29 cellular contexts compared by ENCODE assay signal in the genomic region with DNA sequence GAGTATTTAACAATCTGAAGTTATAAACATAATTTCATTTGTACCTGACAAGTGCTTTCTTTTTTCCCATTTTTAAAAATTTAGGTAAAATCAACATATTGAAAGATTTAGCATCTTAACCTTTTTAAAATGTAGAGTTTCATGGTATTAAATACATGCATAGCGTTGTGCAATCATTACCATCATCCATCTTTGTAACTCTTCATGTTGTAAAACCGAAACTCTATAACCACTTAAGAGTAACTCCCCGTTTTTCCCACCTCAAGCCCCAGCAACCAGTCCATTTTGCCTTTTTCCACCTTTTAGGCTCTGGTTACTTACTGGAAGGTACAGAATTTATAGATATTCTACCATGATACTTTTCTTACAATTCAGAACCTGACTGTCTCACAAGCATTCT.
"Had no signal": no experiment of that assay in that cellular context is flagged by ENCODE, and none has a peak within 500 bp of the region (broad histone marks: within the 10 kb centered on the region; RNA-seq: fewer than 3 reads in every experiment).

No MANE protein-coding gene starts in this region.

- H3K4me3 ChIP-seq: MG63, PC-9 had no signal

- FAIRE-seq: RCC 7860 had no signal

- H3K4me2 ChIP-seq: PC-9 had no signal

- H3K4me3 Mint-ChIP-seq: activated CD4-positive, alpha-beta memory T cell treated with anti-CD3 and anti-CD28 coated beads, Interleukin-2, amount 10 ng/mL, durations not matched to agents 7 days and 5 days; activated CD8-positive, alpha-beta memory T cell treated with anti-CD3 and anti-CD28 coated beads, Interleukin-2, amount 10 ng/mL, durations not matched to agents 7 days and 5 days; activated naive CD8-positive, alpha-beta T cell treated with anti-CD3 and anti-CD28 coated beads for 36 hours had no signal

- H3K4me1 Mint-ChIP-seq: activated CD4-positive, alpha-beta memory T cell treated with anti-CD3 and anti-CD28 coated beads, Interleukin-2, amount 10 ng/mL, durations not matched to agents 7 days and 5 days; activated CD8-positive, alpha-beta memory T cell treated with anti-CD3 and anti-CD28 coated beads, Interleukin-2, amount 10 ng/mL, durations not matched to agents 7 days and 5 days; activated naive CD8-positive, alpha-beta T cell treated with anti-CD3 and anti-CD28 coated beads for 36 hours had no signal

- H3K9me3 Mint-ChIP-seq: activated CD4-positive, alpha-beta memory T cell treated with anti-CD3 and anti-CD28 coated beads, Interleukin-2, amount 10 ng/mL, durations not matched to agents 7 days and 5 days; activated naive CD8-positive, alpha-beta T cell treated with anti-CD3 and anti-CD28 coated beads for 36 hours had no signal

- H3K27ac Mint-ChIP-seq: activated CD4-positive, alpha-beta memory T cell treated with anti-CD3 and anti-CD28 coated beads, Interleukin-2, amount 10 ng/mL, durations not matched to agents 7 days and 5 days; activated CD8-positive, alpha-beta memory T cell treated with anti-CD3 and anti-CD28 coated beads, Interleukin-2, amount 10 ng/mL, durations not matched to agents 7 days and 5 days; activated naive CD8-positive, alpha-beta T cell treated with anti-CD3 and anti-CD28 coated beads for 36 hours had no signal

- ATAC-seq: activated CD8-positive, alpha-beta memory T cell treated with anti-CD3 and anti-CD28 coated beads, Interleukin-2, amount 10 ng/mL, durations not matched to agents 7 days and 5 days had no signal

- H3K36me3 Mint-ChIP-seq: activated CD8-positive, alpha-beta memory T cell treated with anti-CD3 and anti-CD28 coated beads, Interleukin-2, amount 10 ng/mL, durations not matched to agents 7 days and 5 days; activated naive CD8-positive, alpha-beta T cell treated with anti-CD3 and anti-CD28 coated beads for 36 hours had no signal

- H3K9me3 ChIP-seq: MG63 had no signal

- H3K27ac ChIP-seq: brain microvascular endothelial cell, PC-9, WERI-Rb-1 had no signal

- DNase-seq: activated CD4-positive, alpha-beta memory T cell treated with anti-CD3 and anti-CD28 coated beads, Interleukin-2, amount 10 ng/mL, durations not matched to agents 7 days and 5 days; activated CD4-positive, alpha-beta T cell treated with anti-CD3 and anti-CD28 coated beads for 1 hour; activated CD4-positive, alpha-beta T cell treated with anti-CD3 and anti-CD28 coated beads for 48 hours; activated CD4-positive, CD25-positive, alpha-beta regulatory T cell; activated CD8-positive, alpha-beta memory T cell treated with anti-CD3 and anti-CD28 coated beads for 24 hours; activated CD8-positive, alpha-beta memory T cell treated with anti-CD3 and anti-CD28 coated beads, Interleukin-2, amount 10 ng/mL, durations not matched to agents 7 days and 5 days; activated CD8-positive, alpha-beta memory T cell treated with anti-CD3 and anti-CD28 coated beads, Interleukin-2, amount 50 U/mL, for 48 hours; activated effector memory CD4-positive, alpha-beta T cell treated with anti-CD3 and anti-CD28 coated beads, Interleukin-2, amount 50 U/mL, for 16 hours; activated naive CD4-positive, alpha-beta T cell; activated naive CD4-positive, alpha-beta T cell treated with anti-CD3 and anti-CD28 coated beads, Interleukin-2, amount 50 U/mL, for 16 hours; activated naive CD8-positive, alpha-beta T cell treated with anti-CD3 and anti-CD28 coated beads for 36 hours; activated T-cell treated with anti-CD3 and anti-CD28 coated beads, Interleukin-2, amount 50 U/mL, for 48 hours; amniotic stem cell; aorta; brain microvascular endothelial cell; central memory CD4-positive, alpha-beta T cell; Kasumi-1; MG63; NCI-H1105; NCI-H1417 treated with DMSO at 0.1 percent for 48 hours; NCI-H1930; NCI-H345; NCI-H524 treated with DMSO at 0.1 percent for 48 hours; NK-92 treated with Interleukin-12 subunit alpha and Interleukin-12 subunit beta, amount 100 ng/mL, for 24 hours; PC-9; Right ventricle myocardium superior; T1000; WERI-Rb-1 had no signal

- H2AFZ ChIP-seq: PC-9 had no signal

- H3K27me3 ChIP-seq: brain microvascular endothelial cell, MG63 had no signal

- H3K27me3 Mint-ChIP-seq: activated CD4-positive, alpha-beta memory T cell treated with anti-CD3 and anti-CD28 coated beads, Interleukin-2, amount 10 ng/mL, durations not matched to agents 7 days and 5 days; activated CD8-positive, alpha-beta memory T cell treated with anti-CD3 and anti-CD28 coated beads, Interleukin-2, amount 10 ng/mL, durations not matched to agents 7 days and 5 days; activated naive CD8-positive, alpha-beta T cell treated with anti-CD3 and anti-CD28 coated beads for 36 hours had no signal

- H3K36me3 ChIP-seq: brain microvascular endothelial cell, MG63, WERI-Rb-1 had no signal
